In the genomic region with DNA sequence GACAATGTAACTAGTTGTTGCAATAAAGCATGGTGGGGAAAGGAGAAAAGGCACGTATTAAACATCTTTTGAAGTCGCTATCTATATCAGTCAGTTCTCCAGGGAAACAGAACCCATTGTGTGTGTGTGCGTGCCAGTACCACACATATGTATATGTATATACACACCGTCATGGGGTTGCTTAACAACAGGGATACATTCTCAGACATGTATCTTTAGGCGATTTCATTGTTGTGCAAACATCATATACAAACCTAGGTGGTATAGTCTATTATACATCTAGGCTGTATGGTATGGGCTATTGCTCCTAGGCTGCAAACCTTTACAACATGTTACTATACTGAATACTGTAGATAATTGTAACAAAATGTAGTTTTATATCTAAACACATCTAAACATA, we compare ENCODE assay signal across 2 cellular contexts.
TF ChIP-seq lines count a peak whose summit lies in the region.

No MANE protein-coding gene starts in this region.

TF ChIP-seq in HepG2, 621 proteins besides CTCF, POLR2A, EP300 and RAD21:
- TF ChIP-seq, protein P1, sequence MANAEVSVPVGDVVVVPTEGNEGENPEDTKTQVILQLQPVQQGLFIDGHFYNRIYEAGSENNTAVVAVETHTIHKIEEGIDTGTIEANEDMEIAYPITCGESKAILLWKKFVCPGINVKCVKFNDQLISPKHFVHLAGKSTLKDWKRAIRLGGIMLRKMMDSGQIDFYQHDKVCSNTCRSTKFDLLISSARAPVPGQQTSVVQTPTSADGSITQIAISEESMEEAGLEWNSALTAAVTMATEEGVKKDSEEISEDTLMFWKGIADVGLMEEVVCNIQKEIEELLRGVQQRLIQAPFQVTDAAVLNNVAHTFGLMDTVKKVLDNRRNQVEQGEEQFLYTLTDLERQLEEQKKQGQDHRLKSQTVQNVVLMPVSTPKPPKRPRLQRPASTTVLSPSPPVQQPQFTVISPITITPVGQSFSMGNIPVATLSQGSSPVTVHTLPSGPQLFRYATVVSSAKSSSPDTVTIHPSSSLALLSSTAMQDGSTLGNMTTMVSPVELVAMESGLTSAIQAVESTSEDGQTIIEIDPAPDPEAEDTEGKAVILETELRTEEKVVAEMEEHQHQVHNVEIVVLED (CRISPR knock-in tag; IDR thresholded peaks at IDR 0.05; ENCODE audit: borderline replicate concordance) = no peak

TF ChIP-seq in SK-N-SH treated with all-trans-retinoic acid at 6 μM for 48 hours, 23 proteins besides CTCF, POLR2A, EP300 and RAD21:
- no peak for TF ChIP-seq SNAI2 (CRISPR knock-in tag; IDR thresholded peaks at IDR 0.05)
- no peak for TF ChIP-seq GLIS3 (CRISPR knock-in tag; IDR thresholded peaks at IDR 0.05)
- no peak for TF ChIP-seq OSR1 (CRISPR knock-in tag; IDR thresholded peaks at IDR 0.05)
- no peak for TF ChIP-seq PPARA (CRISPR knock-in tag; IDR thresholded peaks at IDR 0.05; ENCODE audit: borderline replicate concordance)
- no peak for TF ChIP-seq BACH2 (CRISPR knock-in tag; IDR thresholded peaks at IDR 0.05; ENCODE audit: borderline replicate concordance)
- TF ChIP-seq, protein P2, sequence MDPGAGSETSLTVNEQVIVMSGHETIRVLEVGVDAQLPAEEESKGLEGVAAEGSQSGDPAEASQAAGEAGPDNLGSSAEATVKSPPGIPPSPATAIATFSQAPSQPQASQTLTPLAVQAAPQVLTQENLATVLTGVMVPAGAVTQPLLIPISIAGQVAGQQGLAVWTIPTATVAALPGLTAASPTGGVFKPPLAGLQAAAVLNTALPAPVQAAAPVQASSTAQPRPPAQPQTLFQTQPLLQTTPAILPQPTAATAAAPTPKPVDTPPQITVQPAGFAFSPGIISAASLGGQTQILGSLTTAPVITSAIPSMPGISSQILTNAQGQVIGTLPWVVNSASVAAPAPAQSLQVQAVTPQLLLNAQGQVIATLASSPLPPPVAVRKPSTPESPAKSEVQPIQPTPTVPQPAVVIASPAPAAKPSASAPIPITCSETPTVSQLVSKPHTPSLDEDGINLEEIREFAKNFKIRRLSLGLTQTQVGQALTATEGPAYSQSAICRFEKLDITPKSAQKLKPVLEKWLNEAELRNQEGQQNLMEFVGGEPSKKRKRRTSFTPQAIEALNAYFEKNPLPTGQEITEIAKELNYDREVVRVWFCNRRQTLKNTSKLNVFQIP (CRISPR knock-in tag; IDR thresholded peaks at IDR 0.05; ENCODE audit: borderline replicate concordance, low read depth) = no peak
- no peak for TF ChIP-seq TOX (CRISPR knock-in tag; IDR thresholded peaks at IDR 0.05; ENCODE audit: borderline replicate concordance)
- TF ChIP-seq, protein P3, sequence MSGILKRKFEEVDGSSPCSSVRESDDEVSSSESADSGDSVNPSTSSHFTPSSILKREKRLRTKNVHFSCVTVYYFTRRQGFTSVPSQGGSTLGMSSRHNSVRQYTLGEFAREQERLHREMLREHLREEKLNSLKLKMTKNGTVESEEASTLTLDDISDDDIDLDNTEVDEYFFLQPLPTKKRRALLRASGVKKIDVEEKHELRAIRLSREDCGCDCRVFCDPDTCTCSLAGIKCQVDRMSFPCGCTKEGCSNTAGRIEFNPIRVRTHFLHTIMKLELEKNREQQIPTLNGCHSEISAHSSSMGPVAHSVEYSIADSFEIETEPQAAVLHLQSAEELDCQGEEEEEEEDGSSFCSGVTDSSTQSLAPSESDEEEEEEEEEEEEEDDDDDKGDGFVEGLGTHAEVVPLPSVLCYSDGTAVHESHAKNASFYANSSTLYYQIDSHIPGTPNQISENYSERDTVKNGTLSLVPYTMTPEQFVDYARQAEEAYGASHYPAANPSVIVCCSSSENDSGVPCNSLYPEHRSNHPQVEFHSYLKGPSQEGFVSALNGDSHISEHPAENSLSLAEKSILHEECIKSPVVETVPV (CRISPR knock-in tag; IDR thresholded peaks at IDR 0.05) = no peak
- TF ChIP-seq ZNF565 (CRISPR knock-in tag; conservative IDR thresholded peaks at IDR 0.05; ENCODE audit: low read depth) = no peak
- TF ChIP-seq ISL1 (CRISPR knock-in tag; IDR thresholded peaks at IDR 0.05) = no peak
- no peak for TF ChIP-seq ZFP30 (CRISPR knock-in tag; IDR thresholded peaks at IDR 0.05)
- TF ChIP-seq RARB (CRISPR knock-in tag; IDR thresholded peaks at IDR 0.05) = no peak
- no peak for TF ChIP-seq ZNF8 (CRISPR knock-in tag; IDR thresholded peaks at IDR 0.05)
- TF ChIP-seq ARNTL (CRISPR knock-in tag; IDR thresholded peaks at IDR 0.05; ENCODE audit: borderline replicate concordance, low read depth) = no peak
